ENCODE assay signal across 19 cellular contexts in genomic region chr17:47837401-47838039, GRCh38. TPM values are rescaled to one million over a fixed set of nuclear protein-coding genes. Genes with fewer than 3 reads are reported as not detected.
DNase-seq lines count a peak whose midpoint lies in the region; ATAC-seq lines count a peak whose summit lies in the region.
"Had no signal": no experiment of that assay in that cellular context is flagged by ENCODE, and none has a peak within 500 bp of the region (broad histone marks: within the 10 kb centered on the region; RNA-seq: fewer than 3 reads in every experiment).

No MANE protein-coding gene starts in this region.

- peaks cover 4% of the 10 kb centered on the region for H3K36me3 Mint-ChIP-seq in activated naive CD4-positive, alpha-beta T cell treated with anti-CD3 and anti-CD28 coated beads, Interleukin-2, amount 10 ng/mL, durations not matched to agents 7 days and 5 days

- H3K4me3 Mint-ChIP-seq in activated naive CD4-positive, alpha-beta T cell treated with anti-CD3 and anti-CD28 coated beads, Interleukin-2, amount 10 ng/mL, durations not matched to agents 7 days and 5 days, result no peak overlapping the region
- H3K4me3 Mint-ChIP-seq: activated T-helper 17 cell treated with anti-CD3 and anti-CD28 coated beads, Interleukin-2, amount 50 U/mL, for 72 hours; CD14-positive monocyte had no signal

- H3K36me3 ChIP-seq in skeletal muscle satellite cell (ENCODE audit: insufficient read depth, low read length), result peaks cover 6% of the 10 kb centered on the region

- no peak overlapping the region for H3K4me3 ChIP-seq in skeletal muscle satellite cell (ENCODE audit: low read length)
- H3K4me3 ChIP-seq: coronary artery, heart right ventricle had no signal

- DNase-seq in activated naive CD4-positive, alpha-beta T cell treated with anti-CD3 and anti-CD28 coated beads, Interleukin-2, amount 10 ng/mL, durations not matched to agents 7 days and 5 days, result no peak
- no peak for DNase-seq in activated naive CD4-positive, alpha-beta T cell treated with anti-CD3 and anti-CD28 coated beads, Interleukin-2, amount 50 U/mL, for 16 hours
- DNase-seq in LHCN-M2 (ENCODE audit: low read depth) (peak; percentile 84), fibroblast of gingiva (ENCODE audit: low read depth) (peak; percentile 69), NOMO-1 treated with DMSO at 0.1 percent for 48 hours (lab: John Stamatoyannopoulos, UW; ENCODE audit: unreplicated experiment) (no peak)
- DNase-seq: activated CD8-positive, alpha-beta memory T cell treated with anti-CD3 and anti-CD28 coated beads for 24 hours; DMS53; heart right ventricle; NCI-H82; nucleus accumbens; small intestine; trophoblast cell; WERI-Rb-1 had no signal

- H3K4me2 ChIP-seq in skeletal muscle satellite cell (ENCODE audit: low read length), result peak overlapping the region; percentile 47

- H3K9me3 ChIP-seq in skeletal muscle satellite cell (replicated peaks; ENCODE audit: low read length), result no peaks in the 10 kb centered on the region
- H3K9me3 ChIP-seq: heart right ventricle had no signal

- peaks cover 64% of the 10 kb centered on the region for H3K4me1 Mint-ChIP-seq in activated naive CD4-positive, alpha-beta T cell treated with anti-CD3 and anti-CD28 coated beads, Interleukin-2, amount 10 ng/mL, durations not matched to agents 7 days and 5 days

- H3K27me3 ChIP-seq in skeletal muscle satellite cell (ENCODE audit: control insufficient read depth, insufficient read depth, low read length), result no peaks in the 10 kb centered on the region
- H3K27me3 ChIP-seq: heart right ventricle had no signal

- peaks cover 27% of the 10 kb centered on the region for H3K4me1 ChIP-seq in skeletal muscle satellite cell (ENCODE audit: control insufficient read depth, insufficient read depth, low read length)

- H3K9ac ChIP-seq in skeletal muscle satellite cell (ENCODE audit: low read depth, low read length), result peak overlapping the region; percentile 55

- CTCF ChIA-PET in activated naive CD4-positive, alpha-beta T cell treated with anti-CD3 and anti-CD28 coated beads, Interleukin-2, amount 10 ng/mL, durations not matched to agents 7 days and 5 days (lab: Charles Lee), result interaction anchor here (1.0 to 20.4 kb wide), 3 partner anchors 8 to 112 kb away, joined by 3 to 547 read pairs (median 3); partner anchors contain the start of gene SP2

- no peaks in the 10 kb centered on the region for H3K9me3 Mint-ChIP-seq in activated naive CD4-positive, alpha-beta T cell treated with anti-CD3 and anti-CD28 coated beads, Interleukin-2, amount 10 ng/mL, durations not matched to agents 7 days and 5 days
- H3K9me3 Mint-ChIP-seq: activated T-helper 17 cell treated with anti-CD3 and anti-CD28 coated beads, Interleukin-2, amount 50 U/mL, for 72 hours; CD14-positive monocyte had no signal

- H3K27ac Mint-ChIP-seq in activated naive CD4-positive, alpha-beta T cell treated with anti-CD3 and anti-CD28 coated beads, Interleukin-2, amount 10 ng/mL, durations not matched to agents 7 days and 5 days, result peak overlapping the region; percentile 26
- H3K27ac Mint-ChIP-seq: activated T-helper 17 cell treated with anti-CD3 and anti-CD28 coated beads, Interleukin-2, amount 50 U/mL, for 72 hours had no signal

- ATAC-seq in GM19452 (IDR thresholded peaks at IDR 0.05; ENCODE audit: unreplicated experiment) (no peak), HG03108 (IDR thresholded peaks at IDR 0.05; ENCODE audit: unreplicated experiment) (no peak)
- ATAC-seq: activated T-helper 17 cell treated with anti-CD3 and anti-CD28 coated beads, Interleukin-2, amount 50 U/mL, for 72 hours had no signal

- no peaks in the 10 kb centered on the region for H3K27me3 Mint-ChIP-seq in activated naive CD4-positive, alpha-beta T cell treated with anti-CD3 and anti-CD28 coated beads, Interleukin-2, amount 10 ng/mL, durations not matched to agents 7 days and 5 days
- H3K27me3 Mint-ChIP-seq: activated T-helper 17 cell treated with anti-CD3 and anti-CD28 coated beads, Interleukin-2, amount 50 U/mL, for 72 hours had no signal

RNA-seq across cellular contexts. Expression of gene SCRN2, which starts 3.6 kb away (rescaled TPM):
- 59.8 and 60.2 TPM in 2 replicates for total RNA-seq in LHCN-M2 (2014; rRNA removed)
- 54.3 TPM for polyA plus RNA-seq in LHCN-M2 (2012)
- total RNA-seq in skeletal muscle satellite cell (2012; rRNA removed), result 19.4 and 35.0 TPM in 2 replicates

RNA-seq across cellular contexts. Expression of gene LRRC46, which starts 6.0 kb away (rescaled TPM):
- total RNA-seq in LHCN-M2 (2014; rRNA removed), result 0.45 and 1.4 TPM in 2 replicates
- 1.1 TPM for polyA plus RNA-seq in LHCN-M2 (2012)
- total RNA-seq in skeletal muscle satellite cell (2012; rRNA removed), result 0.22 TPM in 1 of 2 replicates, not detected in the other

RNA-seq across cellular contexts. Expression of gene MRPL10, which starts 6.2 kb away (rescaled TPM):
- total RNA-seq in LHCN-M2 (2014; rRNA removed), result 45.4 and 47.5 TPM in 2 replicates
- polyA plus RNA-seq in LHCN-M2 (2012), result 39.6 TPM
- total RNA-seq in skeletal muscle satellite cell (2012; rRNA removed), result 27.1 and 29.1 TPM in 2 replicates

RNA-seq across cellular contexts. Expression of gene SP6, which starts 13.4 kb away (rescaled TPM):
- not detected in 2 replicates for total RNA-seq in LHCN-M2 (2014; rRNA removed)
- 0.13 TPM for polyA plus RNA-seq in LHCN-M2 (2012)
- total RNA-seq in skeletal muscle satellite cell (2012; rRNA removed), result under 0.01 TPM in 1 of 2 replicates, not detected in the other

RNA-seq across cellular contexts. Expression of gene OSBPL7, which starts 15.9 kb away (rescaled TPM):
- 15.3 and 21.4 TPM in 2 replicates for total RNA-seq in LHCN-M2 (2014; rRNA removed)
- polyA plus RNA-seq in LHCN-M2 (2012), result 6.5 TPM
- 2.8 and 5.5 TPM in 2 replicates for total RNA-seq in skeletal muscle satellite cell (2012; rRNA removed)

Comparison
In these comparisons a context has a peak if more than half of its experiments do, and no peak if none do; other contexts are left out.
1. DNase-seq: peak in LHCN-M2 (single experiment) and fibroblast of gingiva (single experiment); none in activated naive CD4-positive, alpha-beta T cell treated with anti-CD3 and anti-CD28 coated beads, Interleukin-2, amount 10 ng/mL, durations not matched to agents 7 days and 5 days (single experiment), activated naive CD4-positive, alpha-beta T cell treated with anti-CD3 and anti-CD28 coated beads, Interleukin-2, amount 50 U/mL, for 16 hours (single experiment) and NOMO-1 treated with DMSO at 0.1 percent for 48 hours (single experiment).